ENCODE assay signal across 8 cellular contexts in genomic region chr13:29849071-29849541, GRCh38. TPM values are rescaled to one million over a fixed set of nuclear protein-coding genes. Genes with fewer than 3 reads are reported as not detected.
A peak's percentile ranks its signal among the peaks of the same experiment; 100 is the strongest.
DNase-seq lines count a peak whose midpoint lies in the region; ATAC-seq, FAIRE-seq and TF ChIP-seq lines count a peak whose summit lies in the region.

No MANE protein-coding gene starts in this region.

- no peaks in the 10 kb centered on the region for H3K27me3 ChIP-seq in GM12878 (replicated peaks in 1 of 2; ENCODE audit: control insufficient read depth in 2 of 2, insufficient read depth in 2 of 2, low read length in 1 of 2)

- intact Hi-C loops in GM12878 (cut with micrococcal nuclease; ENCODE audit: unreplicated experiment), result loop anchor here (2.0 to 10.0 kb wide), 5 partner anchors 42 to 254 kb away; partner anchors contain the start of gene SLC7A1

- RAD21 ChIA-PET in GM12878 (lab: Charles Lee; ENCODE audit: unreplicated experiment), result interaction anchor here (0.8 to 6.8 kb wide), 12 partner anchors 9 to 264 kb away, joined by 3 to 84 read pairs (median 4); no protein-coding TSS in a partner anchor

- peaks cover 50% of the 10 kb centered on the region for H3K79me2 ChIP-seq in GM12878 (ENCODE audit: control insufficient read depth, insufficient read depth, low read length)

- peak overlapping the region; percentile 69 for H3K9ac ChIP-seq in GM12878 (ENCODE audit: control insufficient read depth, insufficient read depth, low read length)

- SMC1A ChIA-PET in GM12878 (lab: Charles Lee; ENCODE audit: uncharacterized antibody, unreplicated experiment), result interaction anchor here (0.6 to 17.1 kb wide), 10 partner anchors 9 to 264 kb away, joined by 3 to 181 read pairs (median 4); no protein-coding TSS in a partner anchor

- CTCF ChIA-PET in GM12878 (lab: Yijun Ruan, JAX), result interaction anchor here (0.7 to 8.3 kb wide), 7 partner anchors 8 to 266 kb away, joined by 3 to 112 read pairs (median 5); no protein-coding TSS in a partner anchor

- WGBS in GM12878 (ENCODE audit: insufficient coverage, insufficient replicate concordance, low lambda C conversion rate, missing lambda C conversion rate), result 1% methylated on average over 20 of the region's 20 CpGs

- in situ Hi-C loops in ACHN (cut with HindIII; ENCODE audit: low pct_ligation_motif_present, low pct_unique_long_range_greater_than_20kb, low sequenced_read_pairs), result no loop called here
- in situ Hi-C loops in GM12878 (cut with MboI), result loop anchor here (5.0 kb wide), 2 partner anchors 77 to 268 kb away; no protein-coding TSS in a partner anchor

- peak overlapping the region; percentile 84 for H2AFZ ChIP-seq in GM12878 (ENCODE audit: control insufficient read depth, low read depth, low read length)

- BruUV-seq in GM12878 (replicated peaks; lab: Mats Ljungman, UMichigan), result TSS peak; percentile 55

- no peak for TF ChIP-seq EP300 in GM12878 (IDR thresholded peaks at IDR 0.05; ENCODE audit: borderline replicate concordance in 1 of 2, control insufficient read depth in 1 of 2, low read depth in 2 of 2, low read length in 2 of 2)

- TF ChIP-seq CTCF in GM12878 (IDR thresholded peaks at IDR 0.05 in 2 of 3, conservative IDR thresholded peaks at IDR 0.05 in 1 of 3; ENCODE audit: control insufficient read depth in 2 of 3, extremely low read depth in 1 of 3, insufficient read depth in 1 of 3, low read depth in 3 of 3, low read length in 3 of 3), result no peak

- peak; percentile 42 for FAIRE-seq in GM18507 (lab: Jason Lieb, UNC)
- FAIRE-seq in GM12878 (lab: Jason Lieb, UNC), result peak; percentile 13

- H3K4me3 ChIP-seq in GM12878, result peak overlapping the region; percentile 77

- H3K36me3 ChIP-seq in GM12878 (ENCODE audit: control insufficient read depth in 2 of 2, insufficient read depth in 2 of 2, low read length in 1 of 2), result no peaks in the 10 kb centered on the region

- POLR2A ChIA-PET in GM12878 (lab: Charles Lee), result interaction anchor here (0.6 to 1.4 kb wide), 2 partner anchors 31 to 34 kb away, joined by 3 to 6 read pairs; no protein-coding TSS in a partner anchor

- no peaks in the 10 kb centered on the region for H3K4me1 ChIP-seq in GM12878 (ENCODE audit: control insufficient read depth, insufficient read depth, low read length)

- TF ChIP-seq RAD21 in GM12878 (IDR thresholded peaks at IDR 0.05; ENCODE audit: insufficient read depth, low read depth, low read length), result no peak

- peak; percentile 25 for ATAC-seq in GM12878

- TF ChIP-seq POLR2A in GM12878 (IDR thresholded peaks at IDR 0.05; ENCODE audit: low read depth, low read length), result no peak

- peak overlapping the region; percentile 54 for H3K27ac ChIP-seq in GM12878 (ENCODE audit: control insufficient read depth, insufficient read depth)

- H3K9me3 ChIP-seq in GM12878 (replicated peaks; ENCODE audit: control insufficient read depth, insufficient read depth, low read length), result no peaks in the 10 kb centered on the region

- peak; percentile 35 for DNase-seq in ACHN
- DNase-seq in GM18507 (ENCODE audit: extremely low spot score, insufficient read length, low read depth), result no peak
- peak; percentile 41 for DNase-seq in RPMI8226
- no peak for DNase-seq in GM12878 (ENCODE audit: low read depth, low spot score)
- DNase-seq in islet precursor cell, result peak; percentile 50
- DNase-seq in stimulated activated CD4-positive, alpha-beta T cell treated with anti-CD3 and anti-CD28 coated beads, Interleukin-1b, Interleukin-23, amount 100 ng/mL, for 48 hours, result peak; percentile 40
- no peak for DNase-seq in iPS-NIHi11 (ENCODE audit: low spot score)
- no peak for DNase-seq in activated CD8-positive, alpha-beta memory T cell treated with anti-CD3 and anti-CD28 coated beads, Interleukin-2, amount 50 U/mL, for 48 hours

- H3K4me2 ChIP-seq in GM12878 (ENCODE audit: control insufficient read depth, insufficient read depth), result peak overlapping the region; percentile 82

- H4K20me1 ChIP-seq in GM12878 (ENCODE audit: control insufficient read depth, insufficient read depth), result no peaks in the 10 kb centered on the region

TF ChIP-seq in GM12878, 131 proteins besides CTCF, POLR2A, EP300 and RAD21 (continues in another document):
- TF ChIP-seq TBL1XR1 (IDR thresholded peaks at IDR 0.05; ENCODE audit: low read depth, low read length), result no peak
- TF ChIP-seq CUX1 (IDR thresholded peaks at IDR 0.05; ENCODE audit: insufficient replicate concordance, low read depth, low read length), result no peak
- no peak for TF ChIP-seq HDAC6 (IDR thresholded peaks at IDR 0.05; ENCODE audit: unreplicated experiment)
- no peak for TF ChIP-seq SUPT20H (IDR thresholded peaks at IDR 0.05; ENCODE audit: borderline replicate concordance, control insufficient read depth, low read depth, low read length)
- no peak for TF ChIP-seq ZBTB4 (CRISPR knock-in tag; IDR thresholded peaks at IDR 0.05)
- TF ChIP-seq MTA2 (IDR thresholded peaks at IDR 0.05; ENCODE audit: low read depth), result no peak

RNA-seq across cellular contexts. Expression of gene UBL3, which starts 1.3 kb away (rescaled TPM):
- 13.4 and 14.1 TPM in 2 replicates for total RNA-seq in GM12878 (2013; cell fraction: nucleolus; rRNA removed)
- total RNA-seq in GM12878 (2014; rRNA removed) (9.1 and 9.3 TPM in 2 replicates), GM12878 (2014; rRNA removed; fragmentation: Illumina TruSeq; extraction: Trizol) (11.3 and 11.6 TPM in 2 replicates), GM12878 (2021) (12.4 and 13.7 TPM in 2 replicates)
- 4.7 TPM for polyA plus RNA-seq in GM12878 (2011; ENCODE audit: low read depth)
- polyA plus RNA-seq in GM12878 (2011; rRNA removed) (11.1 and 16.3 TPM in 2 replicates), GM12878 (2014; fragmentation: Illumina TruSeq; extraction: Trizol) (12.0 and 15.0 TPM in 2 replicates), GM12878 (2014; fragmentation: Nextera tagmentation; extraction: Ambion mirVana) (1 to 10 TPM; 5.5 to 6.1 TPM), GM12878 (2014; rRNA removed) (7.0 and 7.9 TPM in 2 replicates), GM12878 (2016; fragmentation: Nextera tagmentation; extraction: Ambion mirVana) (10 to 100 TPM; 10.1 to 11.2 TPM)
- polyA plus RNA-seq in GM12878 (2011; cell fraction: cytosol; rRNA removed), result 4.5 and 4.7 TPM in 2 replicates
- 3.5 and 3.6 TPM in 2 replicates for polyA plus RNA-seq in GM12878 (2011; cell fraction: nucleus; rRNA removed)
- 8.9 and 9.5 TPM in 2 replicates for polyA plus RNA-seq in GM12878 (2012)
- polyA minus RNA-seq in GM12878 (2011; rRNA and poly(A)+ RNA removed), result 6.6 and 8.3 TPM in 2 replicates
- polyA minus RNA-seq in GM12878 (2011; cell fraction: cytosol; rRNA and poly(A)+ RNA removed), result 4.3 and 4.4 TPM in 2 replicates
- polyA minus RNA-seq in GM12878 (2011; cell fraction: nucleus; rRNA and poly(A)+ RNA removed), result 5.7 and 9.1 TPM in 2 replicates

Comparison
In these comparisons a context has a peak if more than half of its experiments do, and no peak if none do; other contexts are left out.
1. DNase-seq: peak in ACHN (single experiment), RPMI8226 (single experiment), islet precursor cell (single experiment) and stimulated activated CD4-positive, alpha-beta T cell treated with anti-CD3 and anti-CD28 coated beads, Interleukin-1b, Interleukin-23, amount 100 ng/mL, for 48 hours (single experiment); none in GM18507 (single experiment), GM12878 (single experiment), iPS-NIHi11 (single experiment) and activated CD8-positive, alpha-beta memory T cell treated with anti-CD3 and anti-CD28 coated beads, Interleukin-2, amount 50 U/mL, for 48 hours (single experiment).